In the genomic region with DNA sequence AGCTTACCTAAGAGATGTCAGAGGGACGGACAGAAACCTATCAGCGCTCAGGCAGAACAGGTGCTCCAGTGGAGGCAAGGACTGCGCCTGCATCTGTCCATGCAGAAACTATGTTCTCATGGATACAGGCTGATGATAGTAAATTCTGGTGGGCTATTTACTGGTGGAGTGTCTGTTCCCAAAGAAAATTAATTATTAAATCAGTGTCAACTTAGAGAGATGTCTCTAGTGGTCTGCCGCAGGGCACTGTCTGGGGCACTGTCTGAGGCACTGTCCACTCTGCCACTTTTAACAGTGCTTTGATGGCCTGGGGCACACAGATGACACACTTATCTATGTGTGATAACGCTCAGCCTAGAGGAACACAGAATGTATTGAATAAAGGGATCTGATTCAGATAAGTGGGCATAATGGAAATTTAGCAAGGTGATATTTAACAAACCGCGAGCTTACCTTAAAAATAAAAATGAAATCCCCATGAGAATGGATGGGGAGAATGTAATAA, we compare ENCODE assay signal across 16 cellular contexts.
"Had no signal": no experiment of that assay in that cellular context is flagged by ENCODE, and none has a peak within 500 bp of the region (broad histone marks: within the 10 kb centered on the region; RNA-seq: fewer than 3 reads in every experiment).

No MANE protein-coding gene starts in this region.

- H3K9me3 Mint-ChIP-seq: mesothelial cell of epicardium had no signal

- H3K27ac Mint-ChIP-seq: activated naive CD8-positive, alpha-beta T cell treated with anti-CD3 and anti-CD28 coated beads, Interleukin-2, amount 50 U/mL, for 24 hours; mesothelial cell of epicardium; stimulated activated naive CD8-positive, alpha-beta T cell treated with anti-CD3 and anti-CD28 coated beads, Interleukin-15, amount 100 ng/mL, for 72 hours; T-helper 2 cell treated with Interferon-gamma antibody and Interleukin-4, amounts not matched to agents 5 μg/mL and 100 μg/mL, for 36 hours had no signal

- H3K9me3 ChIP-seq: heart left ventricle, spleen, upper lobe of right lung had no signal

- H3K36me3 Mint-ChIP-seq: mesothelial cell of epicardium had no signal

- H3K36me3 ChIP-seq: heart left ventricle, spleen, upper lobe of right lung had no signal

- H3K27ac ChIP-seq: heart left ventricle, spleen, upper lobe of right lung had no signal

- H3K4me1 ChIP-seq: heart left ventricle, spleen, upper lobe of right lung had no signal

- H3K27me3 ChIP-seq: spleen, upper lobe of right lung had no signal

- H3K4me3 ChIP-seq: heart left ventricle, lung, spleen, upper lobe of right lung had no signal

- H3K4me1 Mint-ChIP-seq: activated naive CD8-positive, alpha-beta T cell treated with anti-CD3 and anti-CD28 coated beads, Interleukin-2, amount 50 U/mL, for 24 hours; stimulated activated naive CD8-positive, alpha-beta T cell treated with anti-CD3 and anti-CD28 coated beads, Interleukin-15, amount 100 ng/mL, for 72 hours had no signal

- H3K27me3 Mint-ChIP-seq: activated naive CD8-positive, alpha-beta T cell treated with anti-CD3 and anti-CD28 coated beads, Interleukin-2, amount 50 U/mL, for 24 hours; stimulated activated naive CD8-positive, alpha-beta T cell treated with anti-CD3 and anti-CD28 coated beads, Interleukin-15, amount 100 ng/mL, for 72 hours had no signal

- H3K4me3 Mint-ChIP-seq: activated naive CD8-positive, alpha-beta T cell treated with anti-CD3 and anti-CD28 coated beads, Interleukin-2, amount 50 U/mL, for 24 hours; mesothelial cell of epicardium; stimulated activated naive CD8-positive, alpha-beta T cell treated with anti-CD3 and anti-CD28 coated beads, Interleukin-15, amount 100 ng/mL, for 72 hours; T-helper 2 cell treated with Interferon-gamma antibody and Interleukin-4, amounts not matched to agents 5 μg/mL and 100 μg/mL, for 36 hours had no signal

- DNase-seq: activated CD4-positive, alpha-beta T cell treated with anti-CD3 and anti-CD28 coated beads, Interleukin-2, amount 50 U/mL, for 1 hour; activated CD8-positive, alpha-beta memory T cell treated with anti-CD3 and anti-CD28 coated beads for 24 hours; activated naive CD4-positive, alpha-beta T cell; activated naive CD8-positive, alpha-beta T cell treated with anti-CD3 and anti-CD28 coated beads, Interleukin-2, amount 50 U/mL, for 24 hours; aorta; effector CD8-positive, alpha-beta T cell; heart left ventricle; left cardiac atrium; spleen; stimulated activated naive CD8-positive, alpha-beta T cell treated with anti-CD3 and anti-CD28 coated beads, Interleukin-15, amount 100 ng/mL, for 72 hours; upper lobe of right lung had no signal

- ATAC-seq: activated CD4-positive, CD25-positive, alpha-beta regulatory T cell treated with anti-CD3 and anti-CD28 coated beads, Interleukin-2, amount 50 U/mL, for 24 hours; activated naive CD8-positive, alpha-beta T cell treated with anti-CD3 and anti-CD28 coated beads, Interleukin-2, amount 50 U/mL, for 24 hours; heart left ventricle; left cardiac atrium; sciatic nerve; stimulated activated naive CD8-positive, alpha-beta T cell treated with anti-CD3 and anti-CD28 coated beads, Interleukin-15, amount 100 ng/mL, for 72 hours; upper lobe of right lung had no signal
